In the genomic region with DNA sequence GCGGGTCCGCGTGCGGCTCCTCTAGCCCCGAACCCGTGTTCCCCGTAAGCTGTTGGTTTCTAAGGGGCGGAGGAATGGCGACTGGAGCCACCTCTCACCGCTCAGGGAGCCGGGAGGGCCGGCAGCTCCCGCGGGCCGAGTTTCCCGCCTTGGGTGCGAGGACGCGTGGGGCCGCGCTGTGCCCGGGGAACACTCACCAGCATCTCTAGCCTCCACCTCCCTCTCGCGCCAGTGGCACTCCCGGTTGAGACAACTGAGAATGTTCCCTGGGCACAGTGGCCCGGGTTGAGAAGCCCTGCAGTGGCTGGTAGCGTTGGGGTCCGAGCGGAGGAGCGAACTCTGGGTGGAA, we compare ENCODE assay signal across 8 cellular contexts. TPM values are rescaled to one million over a fixed set of nuclear protein-coding genes. Genes with fewer than 3 reads are reported as not detected.
DNase-seq lines count a peak whose midpoint lies in the region; ATAC-seq and TF ChIP-seq lines count a peak whose summit lies in the region.

No MANE protein-coding gene starts in this region.

- DNase-seq in NCI-H82 (lab: John Stamatoyannopoulos, UW) (peak; percentile 46), NCI-H82 treated with DMSO at 0.1 percent for 48 hours (lab: John Stamatoyannopoulos, UW; ENCODE audit: unreplicated experiment) (no peak), NB4 (ENCODE audit: low read depth) (no peak), coronary artery (ENCODE audit: low spot score) (no peak), NOMO-1 (lab: John Stamatoyannopoulos, UW; ENCODE audit: unreplicated experiment in 2 of 2) (no peak)

- H3K4me3 ChIP-seq in NB4 (ENCODE audit: low read depth, low read length) (peak overlapping the region; percentile 64), coronary artery (peak overlapping the region; percentile 94), mesodermal cell (ENCODE audit: extremely low read depth, insufficient read depth, low read length, poor library complexity, severe bottlenecking) (peak overlapping the region; percentile 76)

- ATAC-seq in HG03378 (IDR thresholded peaks at IDR 0.05; ENCODE audit: unreplicated experiment) (no peak), HG03457 (IDR thresholded peaks at IDR 0.05; ENCODE audit: unreplicated experiment) (no peak)

- H3K4me1 ChIP-seq in mesodermal cell (ENCODE audit: control insufficient read depth, insufficient read depth, low read length, poor library complexity, severe bottlenecking): peaks cover 8% of the 10 kb centered on the region

- 0 to 2% methylated on average over 26 to 28 of the region's 30 CpGs for WGBS in mesodermal cell (ENCODE audit: insufficient coverage in 2 of 2), 2 experiments

- TF ChIP-seq CTCF in NB4 (IDR thresholded peaks at IDR 0.05; ENCODE audit: low read depth, low read length): no peak
- TF ChIP-seq CTCF in coronary artery (IDR thresholded peaks at IDR 0.05): no peak

- H3K27ac ChIP-seq in coronary artery (peak overlapping the region; percentile 79 to 94), mesodermal cell (ENCODE audit: low read depth, low read length, severe bottlenecking) (no peak overlapping the region)

- H3K36me3 ChIP-seq in mesodermal cell (ENCODE audit: control insufficient read depth, insufficient read depth, low read length): peaks cover 37% of the 10 kb centered on the region

- TF ChIP-seq POLR2A in NB4 (IDR thresholded peaks at IDR 0.05; ENCODE audit: extremely low read depth, insufficient read length): no peak

- H3K9me3 ChIP-seq in mesodermal cell (ENCODE audit: control insufficient read depth, low read length): no peaks in the 10 kb centered on the region

RNA-seq across cellular contexts. Expression of gene TELO2, which starts 0.6 kb away (rescaled TPM):
- polyA plus RNA-seq in mesodermal cell (2013, experiment 1 of 2): 34.4 TPM
- 23.8 TPM for polyA plus RNA-seq in mesodermal cell (2013, experiment 2 of 2)

RNA-seq across cellular contexts. Expression of gene PTX4, which starts 5.0 kb away (rescaled TPM):
- not detected for polyA plus RNA-seq in mesodermal cell (2013, experiment 1 of 2)
- polyA plus RNA-seq in mesodermal cell (2013, experiment 2 of 2): not detected

RNA-seq across cellular contexts. Expression of gene CLCN7, which starts 18.9 kb away (rescaled TPM):
- 46.9 TPM for polyA plus RNA-seq in mesodermal cell (2013, experiment 1 of 2)
- 34.1 TPM for polyA plus RNA-seq in mesodermal cell (2013, experiment 2 of 2)

RNA-seq across cellular contexts. Expression of gene TMEM204, which starts 39.7 kb away (rescaled TPM):
- polyA plus RNA-seq in mesodermal cell (2013, experiment 1 of 2): 16.4 TPM
- 10.3 TPM for polyA plus RNA-seq in mesodermal cell (2013, experiment 2 of 2)

RNA-seq across cellular contexts. Expression of gene CCDC154, which starts 49.4 kb away (rescaled TPM):
- 0.77 TPM for polyA plus RNA-seq in mesodermal cell (2013, experiment 1 of 2)
- 0.81 TPM for polyA plus RNA-seq in mesodermal cell (2013, experiment 2 of 2)
